16 cellular contexts compared by ENCODE assay signal in the genomic region with DNA sequence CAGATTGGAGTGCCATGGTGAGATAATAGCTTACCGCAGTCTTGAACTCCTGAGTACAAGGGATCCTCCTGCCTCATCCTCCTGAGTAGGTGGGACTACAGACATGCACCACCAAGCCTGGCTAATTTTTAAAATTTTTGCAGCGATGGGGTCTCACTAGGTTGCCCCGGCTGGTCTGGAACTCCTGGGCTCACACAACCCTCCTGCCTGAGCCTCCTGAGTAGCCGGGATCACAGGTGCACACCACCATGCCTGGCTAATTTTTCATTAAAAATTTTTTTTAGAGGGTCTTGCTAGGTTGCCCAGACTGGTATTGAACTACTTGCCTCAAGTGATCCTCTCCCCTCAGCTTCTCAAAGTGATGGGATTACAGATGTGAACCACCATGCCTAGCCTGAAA. TPM values are rescaled to one million over a fixed set of nuclear protein-coding genes. Genes with fewer than 3 reads are reported as not detected.
"Had no signal": no experiment of that assay in that cellular context is flagged by ENCODE, and none has a peak within 500 bp of the region (broad histone marks: within the 10 kb centered on the region; RNA-seq: fewer than 3 reads in every experiment).

No MANE protein-coding gene starts in this region.

- ATAC-seq: esophagus mucosa; gastrocnemius medialis; left ventricle myocardium superior; stimulated activated naive CD8-positive, alpha-beta T cell treated with anti-CD3 and anti-CD28 coated beads, Interleukin-15, Interleukin-2, amounts not matched to agents 100 U/mL and 50 U/mL, for 24 hours; T-cell had no signal

- H3K36me3 ChIP-seq: colonic mucosa, gastrocnemius medialis, transverse colon had no signal

- H3K9me3 ChIP-seq: colonic mucosa, gastrocnemius medialis, right atrium auricular region, transverse colon had no signal

- H3K4me1 ChIP-seq: gastrocnemius medialis, right atrium auricular region had no signal

- DNase-seq: activated CD4-positive, alpha-beta T cell treated with anti-CD3 and anti-CD28 coated beads for 48 hours; activated CD4-positive, CD25-positive, alpha-beta regulatory T cell; activated naive CD4-positive, alpha-beta T cell treated with Interleukin-2 at 50 U/mL for 16 hours; amygdala; caudate nucleus; colonic mucosa; gastrocnemius medialis; kidney glomerular epithelial cell; left ventricle myocardium superior; stimulated activated naive CD8-positive, alpha-beta T cell treated with anti-CD3 and anti-CD28 coated beads, Interleukin-15, Interleukin-2, amounts not matched to agents 100 U/mL and 50 U/mL, for 24 hours; substantia nigra; transverse colon had no signal

- H3K27me3 ChIP-seq: colonic mucosa, gastrocnemius medialis, right atrium auricular region, transverse colon had no signal

- H3K27ac ChIP-seq: colonic mucosa, gastrocnemius medialis, right atrium auricular region, transverse colon had no signal

- H3K4me3 ChIP-seq: colonic mucosa, gastrocnemius medialis, right atrium auricular region, transverse colon had no signal

RNA-seq across cellular contexts. Expression of a gene that starts 27.8 kb away (rescaled TPM):
- total RNA-seq: activated CD8-positive, alpha-beta memory T cell treated with anti-CD3 and anti-CD28 coated beads, Interleukin-2, amount 10 ng/mL, durations not matched to agents 7 days and 5 days had no signal
